Comparison of ENCODE assay signal across 1 cellular context in genomic region chr2:28469947-28470585, GRCh38.
TF ChIP-seq lines count a peak whose summit lies in the region.

No MANE protein-coding gene starts in this region.

TF ChIP-seq in GM23338, 12 proteins besides CTCF, POLR2A, EP300 and RAD21 (continued from another document):
- no peak for TF ChIP-seq ZNF462 (CRISPR knock-in tag; IDR thresholded peaks at IDR 0.05)
- TF ChIP-seq POLR2AphosphoS5 (IDR thresholded peaks at IDR 0.05; ENCODE audit: low read depth) = no peak
- TF ChIP-seq NANOG (IDR thresholded peaks at IDR 0.05; ENCODE audit: borderline replicate concordance) = no peak
- TF ChIP-seq JUNB (IDR thresholded peaks at IDR 0.05; ENCODE audit: unreplicated experiment) = no peak
- TF ChIP-seq ZNF331 (CRISPR knock-in tag; IDR thresholded peaks at IDR 0.05; ENCODE audit: low read depth) = no peak
- TF ChIP-seq ZNF114 (CRISPR knock-in tag; IDR thresholded peaks at IDR 0.05) = no peak
- no peak for TF ChIP-seq CREB1 (CRISPR knock-in tag; IDR thresholded peaks at IDR 0.05; ENCODE audit: low read depth)
